In genomic region chr5:72408602-72409001, GRCh38 we compare ENCODE assay signal across 2 cellular contexts.
TF ChIP-seq lines count a peak whose summit lies in the region.

No MANE protein-coding gene starts in this region.

TF ChIP-seq in HepG2, 621 proteins besides CTCF, POLR2A, EP300 and RAD21 (continued from another document):
- TF ChIP-seq, protein P1, sequence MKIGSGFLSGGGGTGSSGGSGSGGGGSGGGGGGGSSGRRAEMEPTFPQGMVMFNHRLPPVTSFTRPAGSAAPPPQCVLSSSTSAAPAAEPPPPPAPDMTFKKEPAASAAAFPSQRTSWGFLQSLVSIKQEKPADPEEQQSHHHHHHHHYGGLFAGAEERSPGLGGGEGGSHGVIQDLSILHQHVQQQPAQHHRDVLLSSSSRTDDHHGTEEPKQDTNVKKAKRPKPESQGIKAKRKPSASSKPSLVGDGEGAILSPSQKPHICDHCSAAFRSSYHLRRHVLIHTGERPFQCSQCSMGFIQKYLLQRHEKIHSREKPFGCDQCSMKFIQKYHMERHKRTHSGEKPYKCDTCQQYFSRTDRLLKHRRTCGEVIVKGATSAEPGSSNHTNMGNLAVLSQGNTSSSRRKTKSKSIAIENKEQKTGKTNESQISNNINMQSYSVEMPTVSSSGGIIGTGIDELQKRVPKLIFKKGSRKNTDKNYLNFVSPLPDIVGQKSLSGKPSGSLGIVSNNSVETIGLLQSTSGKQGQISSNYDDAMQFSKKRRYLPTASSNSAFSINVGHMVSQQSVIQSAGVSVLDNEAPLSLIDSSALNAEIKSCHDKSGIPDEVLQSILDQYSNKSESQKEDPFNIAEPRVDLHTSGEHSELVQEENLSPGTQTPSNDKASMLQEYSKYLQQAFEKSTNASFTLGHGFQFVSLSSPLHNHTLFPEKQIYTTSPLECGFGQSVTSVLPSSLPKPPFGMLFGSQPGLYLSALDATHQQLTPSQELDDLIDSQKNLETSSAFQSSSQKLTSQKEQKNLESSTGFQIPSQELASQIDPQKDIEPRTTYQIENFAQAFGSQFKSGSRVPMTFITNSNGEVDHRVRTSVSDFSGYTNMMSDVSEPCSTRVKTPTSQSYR (CRISPR knock-in tag; IDR thresholded peaks at IDR 0.05; ENCODE audit: borderline replicate concordance) = no peak
- TF ChIP-seq ZNF646 (CRISPR knock-in tag; IDR thresholded peaks at IDR 0.05) (no peak), ZNF75D (CRISPR knock-in tag; IDR thresholded peaks at IDR 0.05; ENCODE audit: borderline replicate concordance) (no peak), ETV5 (CRISPR knock-in tag; IDR thresholded peaks at IDR 0.05; ENCODE audit: borderline replicate concordance) (no peak), CC2D1A (CRISPR knock-in tag; IDR thresholded peaks at IDR 0.05) (no peak)

TF ChIP-seq in SK-N-SH, 30 proteins besides CTCF, POLR2A, EP300 and RAD21 (continued from another document):
- TF ChIP-seq, protein P2, sequence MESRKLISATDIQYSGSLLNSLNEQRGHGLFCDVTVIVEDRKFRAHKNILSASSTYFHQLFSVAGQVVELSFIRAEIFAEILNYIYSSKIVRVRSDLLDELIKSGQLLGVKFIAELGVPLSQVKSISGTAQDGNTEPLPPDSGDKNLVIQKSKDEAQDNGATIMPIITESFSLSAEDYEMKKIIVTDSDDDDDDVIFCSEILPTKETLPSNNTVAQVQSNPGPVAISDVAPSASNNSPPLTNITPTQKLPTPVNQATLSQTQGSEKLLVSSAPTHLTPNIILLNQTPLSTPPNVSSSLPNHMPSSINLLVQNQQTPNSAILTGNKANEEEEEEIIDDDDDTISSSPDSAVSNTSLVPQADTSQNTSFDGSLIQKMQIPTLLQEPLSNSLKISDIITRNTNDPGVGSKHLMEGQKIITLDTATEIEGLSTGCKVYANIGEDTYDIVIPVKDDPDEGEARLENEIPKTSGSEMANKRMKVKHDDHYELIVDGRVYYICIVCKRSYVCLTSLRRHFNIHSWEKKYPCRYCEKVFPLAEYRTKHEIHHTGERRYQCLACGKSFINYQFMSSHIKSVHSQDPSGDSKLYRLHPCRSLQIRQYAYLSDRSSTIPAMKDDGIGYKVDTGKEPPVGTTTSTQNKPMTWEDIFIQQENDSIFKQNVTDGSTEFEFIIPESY (IDR thresholded peaks at IDR 0.05; ENCODE audit: borderline replicate concordance, low read depth) = no peak
- TF ChIP-seq YY1 (IDR thresholded peaks at IDR 0.05; ENCODE audit: low read depth) (no peak), GABPA (IDR thresholded peaks at IDR 0.05; ENCODE audit: low read depth) (no peak)
